In the genomic region with DNA sequence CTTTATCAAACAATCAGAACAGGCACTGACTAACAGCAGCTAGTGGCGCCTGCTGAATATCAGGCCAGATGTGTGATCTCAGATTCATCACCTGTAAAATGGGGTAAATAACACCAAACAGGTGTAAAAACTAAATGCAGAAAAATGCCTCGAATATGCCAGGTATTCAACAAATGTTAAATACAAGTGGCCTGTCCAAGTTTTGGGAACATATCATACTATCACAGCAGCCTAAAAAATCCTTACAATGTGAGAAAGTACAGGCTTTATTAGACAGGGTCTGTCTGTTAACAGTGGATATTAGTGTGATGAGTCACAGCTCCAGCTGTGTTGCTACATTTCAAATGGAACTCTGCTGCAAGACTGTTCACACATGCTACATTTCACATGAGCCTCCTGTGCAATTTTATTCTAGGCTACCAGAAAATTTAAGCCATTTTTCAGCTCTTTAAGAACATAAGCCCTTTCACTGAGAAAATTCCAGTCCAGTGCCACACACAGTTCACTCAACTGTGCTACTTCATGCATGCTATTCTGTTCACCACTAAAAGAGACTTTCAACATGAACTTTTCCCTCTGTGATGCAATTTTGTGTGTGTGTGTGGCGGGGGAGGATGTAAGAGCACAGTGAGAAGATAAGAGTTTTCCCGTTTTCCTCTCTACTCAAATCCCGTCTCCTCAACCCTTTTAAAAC, we compare ENCODE assay signal across 10 cellular contexts. TPM values are rescaled to one million over a fixed set of nuclear protein-coding genes. Genes with fewer than 3 reads are reported as not detected.
A peak's percentile ranks its signal among the peaks of the same experiment; 100 is the strongest.
DNase-seq lines count a peak whose midpoint lies in the region; FAIRE-seq and TF ChIP-seq lines count a peak whose summit lies in the region.
"Had no signal": no experiment of that assay in that cellular context is flagged by ENCODE, and none has a peak within 500 bp of the region (broad histone marks: within the 10 kb centered on the region; RNA-seq: fewer than 3 reads in every experiment).

No MANE protein-coding gene starts in this region.

- H3K36me3 ChIP-seq in ACC112 (ENCODE audit: insufficient read depth, low read length) (peaks cover 16% of the 10 kb centered on the region; the same call in 1 of the 2 replicates), mesendoderm (ENCODE audit: control insufficient read depth, insufficient read depth, low read length) (no peaks in the 10 kb centered on the region)

- H2AK5ac ChIP-seq in mesendoderm (ENCODE audit: low read length) = no peak overlapping the region

- H4K5ac ChIP-seq in mesendoderm (ENCODE audit: low read length) = no peak overlapping the region

- H3K9ac ChIP-seq in mesendoderm (ENCODE audit: low read length) = no peak overlapping the region

- H3K79me1 ChIP-seq in mesendoderm (ENCODE audit: low read length) = no peaks in the 10 kb centered on the region

- H3K79me2 ChIP-seq in ACC112 (ENCODE audit: control insufficient read depth, insufficient read depth, low read length, unreplicated experiment) (no peaks in the 10 kb centered on the region), mesendoderm (ENCODE audit: control insufficient read depth, insufficient read depth, low read length) (no peaks in the 10 kb centered on the region)

- no CpG with 5 or more reads among the region's 5 CpGs for whole genome bisulfite sequencing in mesendoderm (ENCODE audit: extremely low coverage, insufficient coverage, low lambda C conversion rate)

- H3K4ac ChIP-seq in mesendoderm (ENCODE audit: low read depth, low read length) = no peak overlapping the region

- H2BK15ac ChIP-seq in mesendoderm (replicated peaks; ENCODE audit: low read depth) = no peak overlapping the region

- H3K27ac ChIP-seq in ACC112 (ENCODE audit: low read depth, low read length) = peak overlapping the region; percentile 85
- H3K27ac ChIP-seq in mesendoderm (ENCODE audit: low read depth, low read length) = no peak overlapping the region

- H4K8ac ChIP-seq in mesendoderm (ENCODE audit: low read depth, low read length) = no peak overlapping the region

- H3K27me3 ChIP-seq in ACC112 (ENCODE audit: insufficient read depth, low read length) (no peaks in the 10 kb centered on the region), mesendoderm (ENCODE audit: insufficient read depth, low read length, poor library complexity) (no peaks in the 10 kb centered on the region)

- H3K23ac ChIP-seq in mesendoderm (ENCODE audit: low read length) = no peak overlapping the region

- no peak for TF ChIP-seq CTCF in choroid plexus epithelial cell (conservative IDR thresholded peaks at IDR 0.05; ENCODE audit: low read depth, low read length)

- no peak overlapping the region for H3K4me2 ChIP-seq in mesendoderm (ENCODE audit: low read length)

- peak overlapping the region; percentile 49 for H3K4me3 ChIP-seq in ACC112 (ENCODE audit: low read depth, low read length)
- H3K4me3 ChIP-seq in choroid plexus epithelial cell (ENCODE audit: low read depth, low read length) = peak overlapping the region; percentile 12
- H3K4me3 ChIP-seq in mesendoderm (ENCODE audit: low read length) = no peak overlapping the region

- no peak overlapping the region for H3K56ac ChIP-seq in mesendoderm (ENCODE audit: low read length)

- H2BK5ac ChIP-seq in mesendoderm (ENCODE audit: low read length) = no peak overlapping the region

- H2AFZ ChIP-seq in ACC112 (ENCODE audit: low read length, unreplicated experiment) = peak overlapping the region; percentile 28

- peaks cover 19% of the 10 kb centered on the region for H3K4me1 ChIP-seq in ACC112 (ENCODE audit: control insufficient read depth, insufficient read depth, low read length, unreplicated experiment)
- H3K4me1 ChIP-seq in mesendoderm (ENCODE audit: control insufficient read depth, low read depth, low read length) = peaks cover 3% of the 10 kb centered on the region

- H3K18ac ChIP-seq in mesendoderm (ENCODE audit: low read length) = no peak overlapping the region

- no peak for FAIRE-seq in HTR-8/SVneo (lab: Jason Lieb, UNC)

- no peak overlapping the region for H2BK120ac ChIP-seq in mesendoderm (ENCODE audit: low read depth, low read length)

- DNase-seq in HTR-8/SVneo (ENCODE audit: insufficient read length, low spot score) (peak; percentile 46), choroid plexus epithelial cell (ENCODE audit: low read depth) (peak; percentile 97), mesendoderm (peak; percentile 34), NCI-H2029 (lab: John Stamatoyannopoulos, UW) (no peak), DMS153 treated with DMSO at 0.1 percent for 48 hours (lab: John Stamatoyannopoulos, UW; ENCODE audit: unreplicated experiment) (no peak), superior temporal gyrus (ENCODE audit: extremely low spot score) (no peak)
- DNase-seq in activated effector memory CD4-positive, alpha-beta T cell treated with Interleukin-2 at 50 U/mL for 16 hours = no peak
- DNase-seq: CD8-positive, alpha-beta memory T cell had no signal

RNA-seq across cellular contexts. Expression of gene MSRB3, which starts 56.7 kb away (rescaled TPM):
- 0.66 TPM for polyA plus RNA-seq in mesendoderm (2013, experiment 1 of 2)
- polyA plus RNA-seq in mesendoderm (2013, experiment 2 of 2) = 0.71 TPM
- polyA plus RNA-seq: CD8-positive, alpha-beta memory T cell; IgD-negative memory B cell had no signal

Comparison
In these comparisons a context has a peak if more than half of its experiments do, and no peak if none do; other contexts are left out.
1. DNase-seq: peak in HTR-8/SVneo (single experiment), choroid plexus epithelial cell (single experiment) and mesendoderm (single experiment); none in NCI-H2029 (single experiment), activated effector memory CD4-positive, alpha-beta T cell treated with Interleukin-2 at 50 U/mL for 16 hours (single experiment), DMS153 treated with DMSO at 0.1 percent for 48 hours (single experiment) and superior temporal gyrus (single experiment).